In the genomic region with DNA sequence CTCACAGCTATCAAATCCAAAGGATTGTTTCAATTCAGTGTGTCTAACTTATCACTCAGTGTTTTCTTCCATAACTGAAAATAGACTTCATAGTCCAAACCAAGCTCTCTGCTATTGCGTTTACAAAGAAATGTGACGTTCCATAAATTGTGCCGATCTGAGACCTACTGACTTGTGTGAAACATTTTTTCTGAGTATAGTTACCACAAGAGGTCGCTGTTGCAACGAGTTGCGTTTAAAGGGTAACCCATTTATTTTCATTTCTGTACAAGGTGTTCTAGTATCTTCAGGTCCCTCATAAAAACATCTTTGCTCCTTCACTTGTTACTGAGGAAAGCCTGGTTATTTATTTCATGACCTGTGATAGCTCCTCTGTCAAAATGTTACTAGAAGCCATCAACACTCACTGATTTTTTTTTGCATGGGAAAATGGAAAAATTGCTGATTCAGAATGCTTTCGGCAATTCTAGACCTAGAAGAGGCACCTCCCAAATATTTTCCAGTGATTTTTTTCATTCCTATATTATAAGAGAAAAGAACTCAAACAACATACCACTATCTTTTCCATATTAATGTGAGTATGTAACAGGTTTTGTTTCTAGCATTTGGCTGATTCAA, we compare ENCODE assay signal across 8 cellular contexts.
DNase-seq lines count a peak whose midpoint lies in the region; ATAC-seq and TF ChIP-seq lines count a peak whose summit lies in the region.

No MANE protein-coding gene starts in this region.

- DNase-seq in CD4-positive, alpha-beta T cell: peak in 4 of 10 experiments; percentile 19 to 40 (median 24)
- DNase-seq in NCI-H345 treated with DMSO at 0.1 percent for 48 hours (lab: John Stamatoyannopoulos, UW; ENCODE audit: unreplicated experiment): peak; percentile 15
- DNase-seq in activated T-cell treated with anti-CD3 and anti-CD28 coated beads, Interleukin-2, amount 50 U/mL, for 24 hours: no peak
- peak; percentile 60 for DNase-seq in iris pigment epithelial cell (ENCODE audit: low read depth)
- no peak for DNase-seq in NCI-H187 treated with DMSO at 0.1 percent for 48 hours (lab: John Stamatoyannopoulos, UW)
- DNase-seq in NCI-H524 treated with DMSO at 0.1 percent for 48 hours (lab: John Stamatoyannopoulos, UW): no peak

- H3K9me3 ChIP-seq in CD4-positive, alpha-beta T cell (ENCODE audit: control insufficient read depth, low read length): no peaks in the 10 kb centered on the region

- no peaks in the 10 kb centered on the region for H3K27me3 ChIP-seq in CD4-positive, alpha-beta T cell (ENCODE audit: control insufficient read depth, insufficient read depth, low read length)

- no peak overlapping the region for H3K27ac ChIP-seq in CD4-positive, alpha-beta T cell (ENCODE audit: low read depth, low read length)

- H3K27me3 Mint-ChIP-seq in CD4-positive, alpha-beta T cell: peaks cover 52% of the 10 kb centered on the region
- peaks cover 55% of the 10 kb centered on the region for H3K27me3 Mint-ChIP-seq in activated T-cell treated with anti-CD3 and anti-CD28 coated beads, Interleukin-2, amount 50 U/mL, for 24 hours

- H3K4me3 Mint-ChIP-seq in CD4-positive, alpha-beta T cell: no peak overlapping the region
- H3K4me3 Mint-ChIP-seq in activated T-cell treated with anti-CD3 and anti-CD28 coated beads, Interleukin-2, amount 50 U/mL, for 24 hours: peak overlapping the region; percentile 24

- POLR2A ChIA-PET in CD4-positive, alpha-beta T cell (lab: Charles Lee): interaction anchor here (0.6 to 1.4 kb wide), 4 partner anchors 11 to 859 kb away, joined by 3 to 7 read pairs (median 3); a partner anchor contains a TSS

- peaks cover 12% of the 10 kb centered on the region for H3K4me1 Mint-ChIP-seq in CD4-positive, alpha-beta T cell (ENCODE audit: low read depth)
- H3K4me1 Mint-ChIP-seq in activated T-cell treated with anti-CD3 and anti-CD28 coated beads, Interleukin-2, amount 50 U/mL, for 24 hours (ENCODE audit: low read depth): peaks cover 15% of the 10 kb centered on the region

- peak; percentile 77 for TF ChIP-seq CTCF in CD4-positive, alpha-beta T cell (IDR thresholded peaks at IDR 0.05)
- peak; percentile 67 for TF ChIP-seq CTCF in GM12872 (IDR thresholded peaks at IDR 0.05; ENCODE audit: insufficient read depth, low read depth, low read length)

- H3K9me3 Mint-ChIP-seq in CD4-positive, alpha-beta T cell: no peaks in the 10 kb centered on the region
- H3K9me3 Mint-ChIP-seq in activated T-cell treated with anti-CD3 and anti-CD28 coated beads, Interleukin-2, amount 50 U/mL, for 24 hours: no peaks in the 10 kb centered on the region

- H3K36me3 Mint-ChIP-seq in CD4-positive, alpha-beta T cell (ENCODE audit: low read depth): no peaks in the 10 kb centered on the region
- no peaks in the 10 kb centered on the region for H3K36me3 Mint-ChIP-seq in activated T-cell treated with anti-CD3 and anti-CD28 coated beads, Interleukin-2, amount 50 U/mL, for 24 hours (ENCODE audit: low read depth)

- CTCF ChIA-PET in CD4-positive, alpha-beta T cell (lab: Charles Lee): interaction anchor here (0.5 to 2.5 kb wide), 7 partner anchors 10 to 1216 kb away, joined by 3 to 10 read pairs (median 6); no protein-coding TSS in a partner anchor

- peak; percentile 62 for ATAC-seq in CD4-positive, alpha-beta T cell (ENCODE audit: poor library complexity)
- ATAC-seq in HG03135 (IDR thresholded peaks at IDR 0.05; ENCODE audit: unreplicated experiment): no peak

- intact Hi-C loops in CD4-positive, alpha-beta T cell (cut with DNase I, micrococcal nuclease): loop anchor here in 1 of 2 experiments (1.0 kb wide), 1 partner anchor 23 kb away; no protein-coding TSS in a partner anchor

- H3K27ac Mint-ChIP-seq in CD4-positive, alpha-beta T cell: peak overlapping the region; percentile 9
- H3K27ac Mint-ChIP-seq in activated T-cell treated with anti-CD3 and anti-CD28 coated beads, Interleukin-2, amount 50 U/mL, for 24 hours: peak overlapping the region; percentile 39

Comparison
In these comparisons a context has a peak if more than half of its experiments do, and no peak if none do; other contexts are left out.
1. DNase-seq: peak in NCI-H345 treated with DMSO at 0.1 percent for 48 hours (single experiment) and iris pigment epithelial cell (single experiment); none in activated T-cell treated with anti-CD3 and anti-CD28 coated beads, Interleukin-2, amount 50 U/mL, for 24 hours (single experiment), NCI-H187 treated with DMSO at 0.1 percent for 48 hours (single experiment) and NCI-H524 treated with DMSO at 0.1 percent for 48 hours (single experiment).